ENCODE assay signal across 26 cellular contexts in the genomic region with DNA sequence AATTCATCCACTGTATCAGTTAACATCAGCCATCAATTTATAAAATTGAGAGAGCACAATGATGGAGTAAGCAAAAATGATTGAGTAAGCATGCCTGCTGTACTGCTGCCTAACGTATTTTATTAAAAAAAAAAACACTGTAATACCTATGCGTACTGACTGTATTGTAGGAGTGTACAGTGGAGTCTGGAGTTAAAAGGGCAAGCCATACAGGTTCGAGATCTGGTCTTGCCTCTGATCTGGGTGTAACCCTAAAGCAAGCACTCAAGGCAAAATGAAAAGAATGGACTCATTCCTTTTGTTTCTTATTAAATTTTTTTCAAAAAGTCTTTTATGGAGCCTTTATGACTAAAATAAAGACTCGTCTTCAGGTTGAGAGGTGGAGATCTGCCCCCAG.
A peak's percentile ranks its signal among the peaks of the same experiment; 100 is the strongest.
DNase-seq lines count a peak whose midpoint lies in the region; ATAC-seq, FAIRE-seq and TF ChIP-seq lines count a peak whose summit lies in the region.
"Had no signal": no experiment of that assay in that cellular context is flagged by ENCODE, and none has a peak within 500 bp of the region (broad histone marks: within the 10 kb centered on the region; RNA-seq: fewer than 3 reads in every experiment).

No MANE protein-coding gene starts in this region.

- H3K27me3 ChIP-seq in K562 (ENCODE audit: control insufficient read depth in 2 of 2, insufficient read depth in 2 of 2, low read length in 2 of 2) (no peaks in the 10 kb centered on the region), osteoblast (ENCODE audit: insufficient read depth, low read length) (no peaks in the 10 kb centered on the region)
- H3K27me3 ChIP-seq: BE2C, BLaER1 had no signal

- no peak for TF ChIP-seq EP300 in K562 (IDR thresholded peaks at IDR 0.05; ENCODE audit: low read length)

- peak; percentile 37 for ATAC-seq in K562
- peak; percentile 61 for ATAC-seq in esophagus mucosa
- ATAC-seq: GM12878 had no signal

- H3K4me2 ChIP-seq in K562 (ENCODE audit: insufficient read depth, low read length) = peak overlapping the region; percentile 57; the same call in 1 of the 2 replicates
- no peak overlapping the region for H3K4me2 ChIP-seq in osteoblast (ENCODE audit: insufficient read depth, low read length)
- H3K4me2 ChIP-seq: BLaER1 had no signal

- in situ Hi-C loops in K562 (cut with MboI) = no loop called here

- POLR2A ChIA-PET in K562 (lab: Yijun Ruan, JAX) = no interaction called here

- intact Hi-C loops in K562 (cut with micrococcal nuclease) = loop anchor here (5.0 kb wide), 1 partner anchor 114 kb away; no protein-coding TSS in a partner anchor

- H3K9me3 ChIP-seq in K562 (replicated peaks; ENCODE audit: control insufficient read depth, insufficient read depth, low read depth, low read length) (no peaks in the 10 kb centered on the region), osteoblast (ENCODE audit: low read depth, low read length) (no peaks in the 10 kb centered on the region)
- H3K9me3 ChIP-seq: BE2C, BLaER1 had no signal

- FAIRE-seq in K562 (lab: Jason Lieb, UNC) = peak; percentile 15
- FAIRE-seq: A204.1, GM12878, GM12892, GM18507 had no signal

- H3K4me3 ChIP-seq in K562 (no peak overlapping the region), osteoblast (ENCODE audit: insufficient read depth, low read length) (no peak overlapping the region), coronary artery (no peak overlapping the region)
- H3K4me3 ChIP-seq: BLaER1, GM12878 had no signal

- CTCF ChIA-PET in K562 (lab: Yijun Ruan, JAX; ENCODE audit: low intra/inter-chr PET ratio) = no interaction called here

- H3K27ac ChIP-seq in K562 (ENCODE audit: extremely low read depth, low read depth, low read length) (peak overlapping the region; percentile 78), osteoblast (ENCODE audit: low read depth, low read length) (no peak overlapping the region), coronary artery (no peak overlapping the region)
- H3K27ac ChIP-seq: BLaER1 had no signal

- no peak for TF ChIP-seq RAD21 in K562 (CRISPR knock-in tag; conservative IDR thresholded peaks at IDR 0.05 in 1 of 2, IDR thresholded peaks at IDR 0.05 in 1 of 2)

- H3K9me1 ChIP-seq in K562 (ENCODE audit: control insufficient read depth, insufficient read depth, low read length) = no peaks in the 10 kb centered on the region

- TF ChIP-seq CTCF in K562 (IDR thresholded peaks at IDR 0.05 in 2 of 3, conservative IDR thresholded peaks at IDR 0.05 in 1 of 3; ENCODE audit: insufficient read depth in 2 of 3, low read depth in 1 of 3, low read length in 3 of 3) (no peak), osteoblast (IDR thresholded peaks at IDR 0.05; ENCODE audit: extremely low read depth, low read depth, low read length) (no peak), coronary artery (IDR thresholded peaks at IDR 0.05) (no peak)

- H3K36me3 ChIP-seq in K562 (ENCODE audit: control insufficient read depth, insufficient read depth, low read length) = no peaks in the 10 kb centered on the region
- H3K36me3 ChIP-seq in osteoblast (ENCODE audit: insufficient read depth, low read length) = no peaks in the 10 kb centered on the region
- H3K36me3 ChIP-seq: BE2C, BLaER1 had no signal

- H3K4me1 ChIP-seq in K562 (replicated peaks in 1 of 2; ENCODE audit: control insufficient read depth in 2 of 2, insufficient read depth in 2 of 2, low read length in 2 of 2) (peaks cover 0 to 42% of the 10 kb centered on the region in 2 experiments; a peak in 4 of 5 replicates), osteoblast (ENCODE audit: insufficient read depth, low read length) (no peaks in the 10 kb centered on the region)
- H3K4me1 ChIP-seq: BE2C, BLaER1 had no signal

- no TSS peak for BruUV-seq in K562 (replicated peaks; lab: Mats Ljungman, UMichigan)

- H3K79me2 ChIP-seq in K562 (ENCODE audit: control insufficient read depth, insufficient read depth, low read length) (peaks cover 94% of the 10 kb centered on the region), osteoblast (ENCODE audit: insufficient read depth, low read length) (no peaks in the 10 kb centered on the region)

- DNase-seq in K562 (ENCODE audit: extremely low read depth in 1 of 4, low spot score in 3 of 4) (peak in 2 of 4 experiments; percentile 25 to 55), osteoblast (ENCODE audit: insufficient read length, low spot score, missing footprints) (peak; percentile 1), globus pallidus (ENCODE audit: low spot score) (no peak), coronary artery (ENCODE audit: low spot score) (no peak), cerebellar cortex (ENCODE audit: low spot score) (no peak)
- DNase-seq: 8988T; ACHN; BE2C; C1 segment of cervical spinal cord; CD4-positive, alpha-beta memory T cell; CD4-positive, CD25-positive, alpha-beta regulatory T cell; CD8-positive, alpha-beta memory T cell; COR-L47; DMS 273 treated with DMSO at 0.1 percent for 48 hours; DMS153; DMS53; DMS79; DND-41; EL; GDM1 had no signal

- H4K20me1 ChIP-seq in K562 (replicated peaks; ENCODE audit: control insufficient read depth, insufficient read depth, low read length) (no peaks in the 10 kb centered on the region), osteoblast (ENCODE audit: insufficient read depth, low read length) (no peaks in the 10 kb centered on the region)
- H4K20me1 ChIP-seq: BLaER1 had no signal

- TF ChIP-seq POLR2A in K562 (conservative IDR thresholded peaks at IDR 0.05) = no peak

- peak overlapping the region in 1 of 2 experiments; percentile 57; a peak in 2 of 4 replicates for H3K9ac ChIP-seq in K562 (ENCODE audit: insufficient read depth in 1 of 2, low read depth in 2 of 2, low read length in 2 of 2)
- H3K9ac ChIP-seq: BLaER1 had no signal

- H2AFZ ChIP-seq in K562 (ENCODE audit: low read depth, low read length) = no peak overlapping the region
- no peak overlapping the region for H2AFZ ChIP-seq in osteoblast (ENCODE audit: low read length)

- WGBS in K562 (ENCODE audit: insufficient coverage, low coverage, missing lambda C conversion rate) = 0% methylated on average over 4 of the region's 4 CpGs

TF ChIP-seq in K562, 482 proteins besides CTCF, POLR2A, EP300 and RAD21 (continues in another document):
- TF ChIP-seq ZNF830 (CRISPR knock-in tag; IDR thresholded peaks at IDR 0.05) = no peak
- TF ChIP-seq FOXP4 (CRISPR knock-in tag; IDR thresholded peaks at IDR 0.05; ENCODE audit: borderline replicate concordance) = no peak
- 0 out of 2 replicates have a peak, but pooled peaks have one; percentile 8 for TF ChIP-seq DPF2 (IDR thresholded peaks at IDR 0.05)
- TF ChIP-seq ZBTB9 (CRISPR knock-in tag; IDR thresholded peaks at IDR 0.05) = no peak
- 0 out of 2 replicates have a peak, but pooled peaks have one; percentile 21 for TF ChIP-seq ZNF311 (CRISPR knock-in tag; IDR thresholded peaks at IDR 0.05)
- TF ChIP-seq SPI1 (IDR thresholded peaks at IDR 0.05; ENCODE audit: borderline replicate concordance, low read depth, low read length) = no peak
- TF ChIP-seq ARID3B (CRISPR knock-in tag; IDR thresholded peaks at IDR 0.05; ENCODE audit: borderline replicate concordance) = no peak
- no peak for TF ChIP-seq ZNF644 (tag; IDR thresholded peaks at IDR 0.05; ENCODE audit: low read depth)
- TF ChIP-seq FIP1L1 (IDR thresholded peaks at IDR 0.05; ENCODE audit: low read depth, low read length, poor library complexity, severe bottlenecking) = no peak
- TF ChIP-seq, protein P1, sequence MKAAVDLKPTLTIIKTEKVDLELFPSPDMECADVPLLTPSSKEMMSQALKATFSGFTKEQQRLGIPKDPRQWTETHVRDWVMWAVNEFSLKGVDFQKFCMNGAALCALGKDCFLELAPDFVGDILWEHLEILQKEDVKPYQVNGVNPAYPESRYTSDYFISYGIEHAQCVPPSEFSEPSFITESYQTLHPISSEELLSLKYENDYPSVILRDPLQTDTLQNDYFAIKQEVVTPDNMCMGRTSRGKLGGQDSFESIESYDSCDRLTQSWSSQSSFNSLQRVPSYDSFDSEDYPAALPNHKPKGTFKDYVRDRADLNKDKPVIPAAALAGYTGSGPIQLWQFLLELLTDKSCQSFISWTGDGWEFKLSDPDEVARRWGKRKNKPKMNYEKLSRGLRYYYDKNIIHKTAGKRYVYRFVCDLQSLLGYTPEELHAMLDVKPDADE (conservative IDR thresholded peaks at IDR 0.05; ENCODE audit: control insufficient read depth, low read depth, low read length) = no peak
